In genomic region chr15:90886291-90886614, GRCh38 we compare ENCODE assay signal across 11 cellular contexts. TPM values are rescaled to one million over a fixed set of nuclear protein-coding genes. Genes with fewer than 3 reads are reported as not detected.
DNase-seq lines count a peak whose midpoint lies in the region; ATAC-seq and TF ChIP-seq lines count a peak whose summit lies in the region.
"Had no signal": no experiment of that assay in that cellular context is flagged by ENCODE, and none has a peak within 500 bp of the region (broad histone marks: within the 10 kb centered on the region; RNA-seq: fewer than 3 reads in every experiment).

No MANE protein-coding gene starts in this region.

- H3K4me3 ChIP-seq in lower lobe of right lung = peak overlapping the region; percentile 77
- H3K4me3 ChIP-seq in tibial artery = no peak overlapping the region
- H3K4me3 ChIP-seq: smooth muscle cell had no signal

- H3K27ac ChIP-seq in lower lobe of right lung = peak overlapping the region; percentile 97
- H3K27ac ChIP-seq in tibial artery = peak overlapping the region; percentile 86 to 98

- POLR2A ChIA-PET in activated CD4-positive, alpha-beta memory T cell treated with anti-CD3 and anti-CD28 coated beads for 36 hours (lab: Charles Lee) = interaction anchor here (1.1 to 2.9 kb wide), 4 partner anchors 12 to 169 kb away, joined by 3 to 14 read pairs (median 4); partner anchors contain the start of gene BLM

- H3K4me1 Mint-ChIP-seq in activated naive CD4-positive, alpha-beta T cell treated with anti-CD3 and anti-CD28 coated beads for 36 hours (ENCODE audit: low read depth) = peaks cover 26% of the 10 kb centered on the region
- peaks cover 32% of the 10 kb centered on the region for H3K4me1 Mint-ChIP-seq in activated naive CD4-positive, alpha-beta T cell treated with anti-CD3 and anti-CD28 coated beads, Interleukin-2, amount 10 ng/mL, durations not matched to agents 7 days and 5 days
- peaks cover 20% of the 10 kb centered on the region for H3K4me1 Mint-ChIP-seq in activated CD4-positive, alpha-beta memory T cell treated with anti-CD3 and anti-CD28 coated beads for 36 hours (ENCODE audit: low read depth)

- intact Hi-C loops in activated naive CD4-positive, alpha-beta T cell treated with anti-CD3 and anti-CD28 coated beads for 36 hours (cut with micrococcal nuclease) = loop anchor here (1.0 to 5.0 kb wide), 3 partner anchors 194 to 565 kb away; no protein-coding TSS in a partner anchor
- intact Hi-C loops in activated CD4-positive, alpha-beta memory T cell treated with anti-CD3 and anti-CD28 coated beads for 36 hours (cut with micrococcal nuclease) = loop anchor here (1.0 to 10.0 kb wide), 3 partner anchors 169 to 561 kb away; partner anchors contain the start of gene BLM
- intact Hi-C loops in lower lobe of right lung (cut with DNase I) (loop anchor here (5.0 kb wide), 1 partner anchor 239 kb away; no protein-coding TSS in a partner anchor), tibial artery (cut with DNase I; ENCODE audit: low total_unique reads) (loop anchor here (2.0 kb wide), 1 partner anchor 237 kb away; no protein-coding TSS in a partner anchor)

- peak overlapping the region; percentile 13 for H3K27ac Mint-ChIP-seq in activated naive CD4-positive, alpha-beta T cell treated with anti-CD3 and anti-CD28 coated beads for 36 hours
- no peak overlapping the region for H3K27ac Mint-ChIP-seq in activated naive CD4-positive, alpha-beta T cell treated with anti-CD3 and anti-CD28 coated beads, Interleukin-2, amount 10 ng/mL, durations not matched to agents 7 days and 5 days
- H3K27ac Mint-ChIP-seq in activated CD4-positive, alpha-beta memory T cell treated with anti-CD3 and anti-CD28 coated beads for 36 hours = no peak overlapping the region
- H3K27ac Mint-ChIP-seq: activated naive CD4-positive, alpha-beta T cell treated with anti-CD3 and anti-CD28 coated beads, Interleukin-2, amount 50 U/mL, for 24 hours had no signal

- H3K9me3 ChIP-seq in lower lobe of right lung (no peaks in the 10 kb centered on the region), tibial artery (no peaks in the 10 kb centered on the region)

- peaks cover 3% of the 10 kb centered on the region for H3K27me3 Mint-ChIP-seq in activated naive CD4-positive, alpha-beta T cell treated with anti-CD3 and anti-CD28 coated beads for 36 hours (ENCODE audit: low read depth)
- H3K27me3 Mint-ChIP-seq in activated naive CD4-positive, alpha-beta T cell treated with anti-CD3 and anti-CD28 coated beads, Interleukin-2, amount 10 ng/mL, durations not matched to agents 7 days and 5 days = no peaks in the 10 kb centered on the region
- H3K27me3 Mint-ChIP-seq in activated CD4-positive, alpha-beta memory T cell treated with anti-CD3 and anti-CD28 coated beads for 36 hours = peaks cover 6% of the 10 kb centered on the region

- H3K36me3 Mint-ChIP-seq in activated naive CD4-positive, alpha-beta T cell treated with anti-CD3 and anti-CD28 coated beads for 36 hours (ENCODE audit: low read depth) = peaks cover 5% of the 10 kb centered on the region
- peaks cover 3% of the 10 kb centered on the region for H3K36me3 Mint-ChIP-seq in activated naive CD4-positive, alpha-beta T cell treated with anti-CD3 and anti-CD28 coated beads, Interleukin-2, amount 10 ng/mL, durations not matched to agents 7 days and 5 days
- peaks cover 9% of the 10 kb centered on the region for H3K36me3 Mint-ChIP-seq in activated CD4-positive, alpha-beta memory T cell treated with anti-CD3 and anti-CD28 coated beads for 36 hours

- H3K27me3 ChIP-seq in lower lobe of right lung (ENCODE audit: low read depth) (no peaks in the 10 kb centered on the region), tibial artery (no peaks in the 10 kb centered on the region)

- DNase-seq in activated naive CD4-positive, alpha-beta T cell treated with anti-CD3 and anti-CD28 coated beads for 36 hours = no peak
- no peak for DNase-seq in activated naive CD4-positive, alpha-beta T cell treated with anti-CD3 and anti-CD28 coated beads, Interleukin-2, amount 10 ng/mL, durations not matched to agents 7 days and 5 days
- DNase-seq in activated CD4-positive, alpha-beta memory T cell treated with anti-CD3 and anti-CD28 coated beads for 36 hours = no peak
- DNase-seq in lower lobe of right lung (no peak), tibial artery (no peak), NCI-H2227 treated with DMSO at 0.1 percent for 48 hours (lab: John Stamatoyannopoulos, UW) (no peak), H4 (ENCODE audit: low spot score) (no peak)
- DNase-seq: NCI-H2029 treated with DMSO at 0.1 percent for 48 hours had no signal

- peaks cover 58% of the 10 kb centered on the region for H3K36me3 ChIP-seq in lower lobe of right lung
- peaks cover 15 to 51% (median 48%) of the 10 kb centered on the region in 3 donors for H3K36me3 ChIP-seq in tibial artery

- H3K4me1 ChIP-seq in lower lobe of right lung (peaks cover 38% of the 10 kb centered on the region), tibial artery (peaks cover 0 to 38% (median 25%) of the 10 kb centered on the region in 4 donors)

- ATAC-seq in lower lobe of right lung (no peak), HG03342 (IDR thresholded peaks at IDR 0.05; ENCODE audit: unreplicated experiment) (no peak)

- H3K9me3 Mint-ChIP-seq in activated naive CD4-positive, alpha-beta T cell treated with anti-CD3 and anti-CD28 coated beads for 36 hours = no peaks in the 10 kb centered on the region
- no peaks in the 10 kb centered on the region for H3K9me3 Mint-ChIP-seq in activated naive CD4-positive, alpha-beta T cell treated with anti-CD3 and anti-CD28 coated beads, Interleukin-2, amount 10 ng/mL, durations not matched to agents 7 days and 5 days
- no peaks in the 10 kb centered on the region for H3K9me3 Mint-ChIP-seq in activated CD4-positive, alpha-beta memory T cell treated with anti-CD3 and anti-CD28 coated beads for 36 hours
- H3K9me3 Mint-ChIP-seq: activated naive CD4-positive, alpha-beta T cell treated with anti-CD3 and anti-CD28 coated beads, Interleukin-2, amount 50 U/mL, for 24 hours had no signal

- H3K4me3 Mint-ChIP-seq in activated naive CD4-positive, alpha-beta T cell treated with anti-CD3 and anti-CD28 coated beads for 36 hours = no peak overlapping the region
- no peak overlapping the region for H3K4me3 Mint-ChIP-seq in activated naive CD4-positive, alpha-beta T cell treated with anti-CD3 and anti-CD28 coated beads, Interleukin-2, amount 10 ng/mL, durations not matched to agents 7 days and 5 days
- H3K4me3 Mint-ChIP-seq in activated CD4-positive, alpha-beta memory T cell treated with anti-CD3 and anti-CD28 coated beads for 36 hours = peak overlapping the region; percentile 26
- H3K4me3 Mint-ChIP-seq: activated naive CD4-positive, alpha-beta T cell treated with anti-CD3 and anti-CD28 coated beads, Interleukin-2, amount 50 U/mL, for 24 hours had no signal

- TF ChIP-seq CTCF in lower lobe of right lung (IDR thresholded peaks at IDR 0.05) = no peak
- TF ChIP-seq CTCF in tibial artery (IDR thresholded peaks at IDR 0.05) = no peak

- CTCF ChIA-PET in activated naive CD4-positive, alpha-beta T cell treated with anti-CD3 and anti-CD28 coated beads for 36 hours (lab: Charles Lee) = interaction anchor here (0.7 to 3.3 kb wide), 36 partner anchors 9 to 566 kb away, joined by 3 to 69 read pairs (median 6); partner anchors contain the start of genes BLM, FURIN, HDDC3 and MAN2A2
- CTCF ChIA-PET in activated naive CD4-positive, alpha-beta T cell treated with anti-CD3 and anti-CD28 coated beads, Interleukin-2, amount 10 ng/mL, durations not matched to agents 7 days and 5 days (lab: Charles Lee) = interaction anchor here (0.7 to 4.4 kb wide), 36 partner anchors 10 to 593 kb away, joined by 3 to 78 read pairs (median 5); partner anchors contain the start of genes BLM and HDDC3
- CTCF ChIA-PET in activated CD4-positive, alpha-beta memory T cell treated with anti-CD3 and anti-CD28 coated beads for 36 hours (lab: Charles Lee) = interaction anchor here (0.6 to 4.4 kb wide), 62 partner anchors 9 to 566 kb away, joined by 3 to 65 read pairs (median 5); partner anchors contain the start of genes BLM, HDDC3, MAN2A2 and UNC45A

RNA-seq across cellular contexts. Expression of gene FES, which starts 1.9 kb away (rescaled TPM):
- 10 to 100 TPM; 22.6 to 24.2 TPM for total RNA-seq in activated naive CD4-positive, alpha-beta T cell treated with anti-CD3 and anti-CD28 coated beads for 36 hours
- 10 to 100 TPM; 18.0 to 21.1 TPM for total RNA-seq in activated CD4-positive, alpha-beta memory T cell treated with anti-CD3 and anti-CD28 coated beads for 36 hours
- total RNA-seq in lower lobe of right lung = 51.0 TPM
- 0.43 and 0.88 TPM in 2 replicates for total RNA-seq in H4 (2014; rRNA removed; shearing (Covaris generic))

RNA-seq across cellular contexts. Expression of gene MAN2A2, which starts 16.8 kb away (rescaled TPM):
- 100 to 1,000 TPM; 139 to 141 TPM for total RNA-seq in activated naive CD4-positive, alpha-beta T cell treated with anti-CD3 and anti-CD28 coated beads for 36 hours
- 10 to 100 TPM; 98.1 to 99.2 TPM for total RNA-seq in activated CD4-positive, alpha-beta memory T cell treated with anti-CD3 and anti-CD28 coated beads for 36 hours
- 96.9 TPM for total RNA-seq in lower lobe of right lung
- 3.9 and 10.0 TPM in 2 replicates for total RNA-seq in H4 (2014; rRNA removed; shearing (Covaris generic))

RNA-seq across cellular contexts. Expression of gene FURIN, which starts 17.9 kb away (rescaled TPM):
- total RNA-seq in activated naive CD4-positive, alpha-beta T cell treated with anti-CD3 and anti-CD28 coated beads for 36 hours = 100 to 1,000 TPM; 443 to 448 TPM
- total RNA-seq in activated CD4-positive, alpha-beta memory T cell treated with anti-CD3 and anti-CD28 coated beads for 36 hours = 100 to 1,000 TPM; 576 to 590 TPM
- 86.5 TPM for total RNA-seq in lower lobe of right lung
- total RNA-seq in H4 (2014; rRNA removed; shearing (Covaris generic)) = 8.1 and 16.9 TPM in 2 replicates

RNA-seq across cellular contexts. Expression of gene HDDC3, which starts 46.1 kb away (rescaled TPM):
- total RNA-seq in activated naive CD4-positive, alpha-beta T cell treated with anti-CD3 and anti-CD28 coated beads for 36 hours = 10 to 100 TPM; 49.8 to 51.3 TPM
- 10 to 100 TPM; 45.0 to 45.8 TPM for total RNA-seq in activated CD4-positive, alpha-beta memory T cell treated with anti-CD3 and anti-CD28 coated beads for 36 hours
- 16.0 TPM for total RNA-seq in lower lobe of right lung
- total RNA-seq in H4 (2014; rRNA removed; shearing (Covaris generic)) = 12.9 and 18.1 TPM in 2 replicates

RNA-seq across cellular contexts. Expression of gene UNC45A, which starts 48.8 kb away (rescaled TPM):
- total RNA-seq in activated naive CD4-positive, alpha-beta T cell treated with anti-CD3 and anti-CD28 coated beads for 36 hours = 10 to 100 TPM; 69.9 to 70.8 TPM
- 10 to 100 TPM; 71.1 to 74.3 TPM for total RNA-seq in activated CD4-positive, alpha-beta memory T cell treated with anti-CD3 and anti-CD28 coated beads for 36 hours
- 50.4 TPM for total RNA-seq in lower lobe of right lung
- total RNA-seq in H4 (2014; rRNA removed; shearing (Covaris generic)) = 34.6 and 35.2 TPM in 2 replicates

Comparison
In these comparisons a context has a peak if more than half of its experiments do, and no peak if none do; other contexts are left out.
1. RNA of gene FES, which starts 1.9 kb away (total RNA-seq): 51.0 TPM in lower lobe of right lung (single experiment), 22.6 to 24.2 TPM in activated naive CD4-positive, alpha-beta T cell treated with anti-CD3 and anti-CD28 coated beads for 36 hours and 18.0 to 21.1 TPM in activated CD4-positive, alpha-beta memory T cell treated with anti-CD3 and anti-CD28 coated beads for 36 hours; 0.43 to 0.88 TPM in H4; every median in the first group is over 10 times any median in the second.